28 cellular contexts compared by ENCODE assay signal in genomic region chr13:99268822-99269221, GRCh38. TPM values are rescaled to one million over a fixed set of nuclear protein-coding genes. Genes with fewer than 3 reads are reported as not detected.
DNase-seq lines count a peak whose midpoint lies in the region; ATAC-seq and TF ChIP-seq lines count a peak whose summit lies in the region.
"Had no signal": no experiment of that assay in that cellular context is flagged by ENCODE, and none has a peak within 500 bp of the region (broad histone marks: within the 10 kb centered on the region; RNA-seq: fewer than 3 reads in every experiment).

No MANE protein-coding gene starts in this region.

- no peaks in the 10 kb centered on the region for H3K27me3 Mint-ChIP-seq in activated T-cell treated with anti-CD3 and anti-CD28 coated beads, Interleukin-2, amount 50 U/mL, for 24 hours
- H3K27me3 Mint-ChIP-seq in T-cell: no peaks in the 10 kb centered on the region
- no peaks in the 10 kb centered on the region for H3K27me3 Mint-ChIP-seq in effector memory CD8-positive, alpha-beta T cell
- H3K27me3 Mint-ChIP-seq in stimulated activated memory B cell treated with anti-CD40 and anti-IgM and Interleukin-4, amounts not matched to agents 10 μg/mL and 1 μg/mL and 100 μg/mL, for 72 hours: no peaks in the 10 kb centered on the region
- H3K27me3 Mint-ChIP-seq: activated naive CD4-positive, alpha-beta T cell treated with anti-CD3 and anti-CD28 coated beads, Interleukin-2, amount 10 ng/mL, durations not matched to agents 7 days and 5 days had no signal

- no peak for ATAC-seq in T-cell (replicated peaks in 1 of 4)
- no peak for ATAC-seq in effector memory CD8-positive, alpha-beta T cell (replicated peaks)
- ATAC-seq in stimulated activated memory B cell treated with anti-CD40 and anti-IgM and Interleukin-4, amounts not matched to agents 10 μg/mL and 1 μg/mL and 100 μg/mL, for 72 hours: no peak
- ATAC-seq in Right ventricle myocardium inferior: no peak

- no peaks in the 10 kb centered on the region for H3K36me3 ChIP-seq in right atrium auricular region
- H3K36me3 ChIP-seq: thyroid gland had no signal

- H3K27ac ChIP-seq in right atrium auricular region: no peak overlapping the region
- H3K27ac ChIP-seq: thyroid gland had no signal

- peaks cover 79% of the 10 kb centered on the region for H3K4me1 Mint-ChIP-seq in activated T-cell treated with anti-CD3 and anti-CD28 coated beads, Interleukin-2, amount 50 U/mL, for 24 hours (ENCODE audit: low read depth)
- H3K4me1 Mint-ChIP-seq in T-cell: peaks cover 63 to 65% (median 64%) of the 10 kb centered on the region in 3 donors
- H3K4me1 Mint-ChIP-seq in effector memory CD8-positive, alpha-beta T cell (ENCODE audit: low read depth in 2 of 2): peaks cover 43 to 48% of the 10 kb centered on the region in 2 donors
- peaks cover 68% of the 10 kb centered on the region for H3K4me1 Mint-ChIP-seq in stimulated activated memory B cell treated with anti-CD40 and anti-IgM and Interleukin-4, amounts not matched to agents 10 μg/mL and 1 μg/mL and 100 μg/mL, for 72 hours

- H3K4me1 ChIP-seq in right atrium auricular region: peaks cover 0 to 3% of the 10 kb centered on the region in 2 donors

- no peak for TF ChIP-seq CTCF in right atrium auricular region (IDR thresholded peaks at IDR 0.05)

- POLR2A ChIA-PET in T-cell (lab: Charles Lee): interaction anchor here (0.6 to 3.3 kb wide), 10 partner anchors 24 to 751 kb away, joined by 3 to 19 read pairs (median 6); no protein-coding TSS in a partner anchor

- CTCF ChIA-PET in T-cell (lab: Charles Lee): interaction anchor here (0.6 to 11.0 kb wide), 64 partner anchors 9 to 405 kb away, joined by 3 to 246 read pairs (median 5); partner anchors contain the start of genes GPR18 (in 2 of the 2), CLYBL (in 1 of the 2), GPR183 (in 1 of the 2) and UBAC2 (in 1 of the 2)

- peak overlapping the region; percentile 39 for H3K27ac Mint-ChIP-seq in activated T-cell treated with anti-CD3 and anti-CD28 coated beads, Interleukin-2, amount 50 U/mL, for 24 hours
- peak overlapping the region; percentile 30 to 67 for H3K27ac Mint-ChIP-seq in T-cell
- H3K27ac Mint-ChIP-seq in effector memory CD8-positive, alpha-beta T cell: peak overlapping the region; percentile 21 to 51
- peak overlapping the region; percentile 10 for H3K27ac Mint-ChIP-seq in stimulated activated memory B cell treated with anti-CD40 and anti-IgM and Interleukin-4, amounts not matched to agents 10 μg/mL and 1 μg/mL and 100 μg/mL, for 72 hours
- H3K27ac Mint-ChIP-seq: activated naive CD4-positive, alpha-beta T cell treated with anti-CD3 and anti-CD28 coated beads, Interleukin-2, amount 10 ng/mL, durations not matched to agents 7 days and 5 days; activated T-cell treated with anti-CD3 and anti-CD28 coated beads, Interleukin-2, amount 50 U/mL, for 72 hours had no signal

- no peak for DNase-seq in activated T-cell treated with anti-CD3 and anti-CD28 coated beads, Interleukin-2, amount 50 U/mL, for 24 hours
- DNase-seq in activated T-cell treated with anti-CD3 and anti-CD28 coated beads, Interleukin-2, amount 50 U/mL, for 1 hour: no peak
- DNase-seq in T-cell (no peak), right atrium auricular region (ENCODE audit: low spot score) (no peak), NCI-H1694 treated with DMSO at 0.1 percent for 48 hours (lab: John Stamatoyannopoulos, UW) (no peak), Right ventricle myocardium inferior (ENCODE audit: missing footprints) (no peak)
- DNase-seq in effector memory CD8-positive, alpha-beta T cell: no peak
- DNase-seq: activated CD4-positive, alpha-beta T cell treated with anti-CD3 and anti-CD28 coated beads for 1 hour; activated naive CD4-positive, alpha-beta T cell treated with anti-CD3 and anti-CD28 coated beads, Interleukin-2, amount 10 ng/mL, durations not matched to agents 7 days and 5 days; activated T-cell treated with anti-CD3 and anti-CD28 coated beads, Interleukin-2, amount 50 U/mL, for 72 hours; aorta; effector CD8-positive, alpha-beta T cell; H9; heart left ventricle; NCI-H1105; NCI-H774; stimulated activated naive CD8-positive, alpha-beta T cell treated with anti-CD3 and anti-CD28 coated beads, Interleukin-15, Interleukin-2, amounts not matched to agents 100 U/mL and 50 U/mL, for 24 hours; thyroid gland had no signal

- peaks cover 0 to 8% of the 10 kb centered on the region in 2 donors for H3K9me3 ChIP-seq in right atrium auricular region
- H3K9me3 ChIP-seq: neutrophil, thyroid gland had no signal

- peaks cover 8% of the 10 kb centered on the region for H3K9me3 Mint-ChIP-seq in activated T-cell treated with anti-CD3 and anti-CD28 coated beads, Interleukin-2, amount 50 U/mL, for 24 hours
- H3K9me3 Mint-ChIP-seq in T-cell: peaks cover 0 to 10% (median 0%) of the 10 kb centered on the region in 3 donors
- H3K9me3 Mint-ChIP-seq in effector memory CD8-positive, alpha-beta T cell: peaks cover 0 to 2% of the 10 kb centered on the region in 2 donors
- H3K9me3 Mint-ChIP-seq in stimulated activated memory B cell treated with anti-CD40 and anti-IgM and Interleukin-4, amounts not matched to agents 10 μg/mL and 1 μg/mL and 100 μg/mL, for 72 hours: peaks cover 5% of the 10 kb centered on the region

- no peak overlapping the region for H3K4me3 ChIP-seq in right atrium auricular region
- H3K4me3 ChIP-seq: heart left ventricle, lung, thyroid gland had no signal

- H3K27me3 ChIP-seq in right atrium auricular region: no peaks in the 10 kb centered on the region
- H3K27me3 ChIP-seq: heart left ventricle, neutrophil, thyroid gland had no signal

- no peak overlapping the region for H3K4me3 Mint-ChIP-seq in activated T-cell treated with anti-CD3 and anti-CD28 coated beads, Interleukin-2, amount 50 U/mL, for 24 hours
- no peak overlapping the region for H3K4me3 Mint-ChIP-seq in T-cell
- H3K4me3 Mint-ChIP-seq in effector memory CD8-positive, alpha-beta T cell: no peak overlapping the region
- no peak overlapping the region for H3K4me3 Mint-ChIP-seq in stimulated activated memory B cell treated with anti-CD40 and anti-IgM and Interleukin-4, amounts not matched to agents 10 μg/mL and 1 μg/mL and 100 μg/mL, for 72 hours
- H3K4me3 Mint-ChIP-seq: activated naive CD4-positive, alpha-beta T cell treated with anti-CD3 and anti-CD28 coated beads, Interleukin-2, amount 10 ng/mL, durations not matched to agents 7 days and 5 days; activated T-cell treated with anti-CD3 and anti-CD28 coated beads, Interleukin-2, amount 50 U/mL, for 72 hours; H9 had no signal

- peaks cover 70% of the 10 kb centered on the region for H3K36me3 Mint-ChIP-seq in activated T-cell treated with anti-CD3 and anti-CD28 coated beads, Interleukin-2, amount 50 U/mL, for 24 hours (ENCODE audit: low read depth)
- peaks cover 19% of the 10 kb centered on the region for H3K36me3 Mint-ChIP-seq in T-cell
- peaks cover 21% of the 10 kb centered on the region for H3K36me3 Mint-ChIP-seq in effector memory CD8-positive, alpha-beta T cell (ENCODE audit: insufficient read depth)
- peaks cover 21% of the 10 kb centered on the region for H3K36me3 Mint-ChIP-seq in stimulated activated memory B cell treated with anti-CD40 and anti-IgM and Interleukin-4, amounts not matched to agents 10 μg/mL and 1 μg/mL and 100 μg/mL, for 72 hours

- intact Hi-C loops in Right ventricle myocardium inferior (cut with DNase I): loop anchor here (2.0 to 5.0 kb wide), 3 partner anchors 72 to 182 kb away; no protein-coding TSS in a partner anchor

RNA-seq across cellular contexts. Expression of gene GPR18, which starts 10.6 kb away (rescaled TPM):
- total RNA-seq in T-cell (10 to 100 TPM; 15.2 to 26.7 (median 16.7) TPM), right atrium auricular region (under 1 TPM in 1 of 2 donors, not detected in 1; 0.28 TPM), Right ventricle myocardium inferior (not detected)
- total RNA-seq: fibroblast of villous mesenchyme, H9, kidney epithelial cell, MCF 10A, posterior vena cava, RPMI7951, sciatic nerve had no signal

RNA-seq across cellular contexts. Expression of gene GPR183, which starts 38.4 kb away (rescaled TPM):
- total RNA-seq in T-cell: 100 to 1,000 TPM in 3 of 5 donors, 10 to 100 TPM in 2; 69.9 to 152 (median 100) TPM
- total RNA-seq in right atrium auricular region: 10 to 100 TPM in 1 of 2 donors, 1 to 10 TPM in 1; 7.6 to 13.3 TPM
- total RNA-seq in Right ventricle myocardium inferior: 2.7 TPM
- total RNA-seq: H9, MCF 10A, SK-MEL-5 had no signal

Comparison
In these comparisons a context has a peak if more than half of its experiments do, and no peak if none do; other contexts are left out.
1. RNA of gene GPR18, which starts 10.6 kb away (total RNA-seq): 15.2 to 26.7 TPM in T-cell; 0.28 TPM in right atrium auricular region and not detected in Right ventricle myocardium inferior (single experiment); every median in the first group is over 10 times any median in the second.
2. RNA of gene GPR183, which starts 38.4 kb away (total RNA-seq): 69.9 to 152 TPM in T-cell; 7.6 to 13.3 TPM in right atrium auricular region and 2.7 TPM in Right ventricle myocardium inferior (single experiment); every median in the first group is over 4 times any median in the second.
3. Peak in every context shown above with its lines, with median percentiles within 50 percentile points of each other: H3K27ac Mint-ChIP-seq.